In genomic region chr6:31795616-31796298, GRCh38 we compare ENCODE assay signal across 8 cellular contexts. TPM values are rescaled to one million over a fixed set of nuclear protein-coding genes. Genes with fewer than 3 reads are reported as not detected.
DNase-seq lines count a peak whose midpoint lies in the region; ATAC-seq and TF ChIP-seq lines count a peak whose summit lies in the region.

Gene VARS1, minus strand, starts transcription at chr6:31795752. Its CDS starts 535 bp downstream, at chr6:31795217.

- TF ChIP-seq CTCF in SK-N-SH (IDR thresholded peaks at IDR 0.05): peak; percentile 66
- TF ChIP-seq CTCF in osteocyte (IDR thresholded peaks at IDR 0.05): peak; percentile 88
- peak; percentile 80 for TF ChIP-seq CTCF in thoracic aorta (IDR thresholded peaks at IDR 0.05)

- no peaks in the 10 kb centered on the region for H3K9me2 ChIP-seq in SK-N-SH

- no peaks in the 10 kb centered on the region for H3K9me3 Mint-ChIP-seq in osteocyte (ENCODE audit: unreplicated experiment)

- no peaks in the 10 kb centered on the region for H4K20me1 ChIP-seq in SK-N-SH (ENCODE audit: insufficient read depth)

- peak within 1 kb of the TSS; percentile 95 for H2AFZ ChIP-seq in SK-N-SH (ENCODE audit: low read depth)

- peak; percentile 77 for ATAC-seq in thoracic aorta (ENCODE audit: insufficient number of reproducible peaks, low FRiP score, low read depth)

- no peaks in the 10 kb centered on the region for H3K27me3 ChIP-seq in HAP-1 (ENCODE audit: low read depth)
- no peaks in the 10 kb centered on the region for H3K27me3 ChIP-seq in SK-N-SH (ENCODE audit: insufficient read depth)
- no peaks in the 10 kb centered on the region for H3K27me3 ChIP-seq in thoracic aorta (replicated peaks; ENCODE audit: insufficient read depth)

- peak within 1 kb of the TSS; percentile 72 to 96 for H3K27ac ChIP-seq in SK-N-SH (ENCODE audit: low read depth in 2 of 2, low read length in 1 of 2)
- H3K27ac ChIP-seq in thoracic aorta: peak within 1 kb of the TSS; percentile 90 to 98

- H3K9ac ChIP-seq in SK-N-SH: peak within 1 kb of the TSS; percentile 84

- H3K4me3 ChIP-seq in HAP-1 (peak within 1 kb of the TSS; percentile 96), SK-N-SH (ENCODE audit: low read depth in 2 of 2, low read length in 1 of 2) (peak within 1 kb of the TSS; percentile 80 to 82), thoracic aorta (peak within 1 kb of the TSS; percentile 93)

- WGBS in SK-N-SH (ENCODE audit: low lambda C conversion rate): 5% methylated on average over 13 of the region's 75 CpGs

- DNase-seq in ELR (ENCODE audit: low read depth): peak; percentile 96
- peak; percentile 90 to 95 for DNase-seq in HAP-1 (ENCODE audit: low spot score in 2 of 2)
- DNase-seq in MV-4-11 (lab: John Stamatoyannopoulos, UW): peak; percentile 89
- DNase-seq in SK-N-SH: peak; percentile 98
- peak; percentile 84 for DNase-seq in activated naive CD4-positive, alpha-beta T cell treated with anti-CD3 and anti-CD28 coated beads, Interleukin-2, amount 50 U/mL, for 16 hours
- no peak for DNase-seq in glomerular endothelial cell (ENCODE audit: extremely low read depth, low read depth, low spot score)
- DNase-seq in osteocyte (ENCODE audit: extremely low spot score, unreplicated experiment): peak; percentile 96
- DNase-seq in thoracic aorta (ENCODE audit: low spot score): peak; percentile 63

- H3K27ac Mint-ChIP-seq in osteocyte (ENCODE audit: unreplicated experiment): peak within 1 kb of the TSS; percentile 99

- no peak for TF ChIP-seq EP300 in SK-N-SH (IDR thresholded peaks at IDR 0.05; ENCODE audit: borderline replicate concordance in 1 of 2, low read depth in 1 of 2, low read length in 1 of 2)

- POLR2A ChIA-PET in SK-N-SH (lab: Yijun Ruan, JAX): interaction anchor here (0.8 to 1.8 kb wide), 10 partner anchors 11 to 172 kb away, joined by 3 to 24 read pairs (median 3); partner anchors contain the start of genes ABHD16A, HSPA1A, HSPA1B and HSPA1L

- peak within 1 kb of the TSS; percentile 99 for H3K4me2 ChIP-seq in SK-N-SH

- peaks cover 8% of the 10 kb centered on the region for H3K4me1 ChIP-seq in HAP-1
- H3K4me1 ChIP-seq in SK-N-SH (ENCODE audit: control insufficient read depth in 1 of 2, insufficient read depth in 2 of 2, low read depth in 1 of 2, low read length in 1 of 2): peaks cover 3 to 12% of the 10 kb centered on the region in 2 experiments; a peak in 3 of 4 replicates
- peaks cover 23 to 28% of the 10 kb centered on the region in 2 donors for H3K4me1 ChIP-seq in thoracic aorta (ENCODE audit: control insufficient read depth in 1 of 2, low read depth in 2 of 2)

- in situ Hi-C loops in HAP-1 (cut with MboI; ENCODE audit: low sequenced_read_pairs): no loop called here

- TF ChIP-seq RAD21 in SK-N-SH (IDR thresholded peaks at IDR 0.05; ENCODE audit: low read length): peak; percentile 53

- peak within 1 kb of the TSS; percentile 99 for H3K4me3 Mint-ChIP-seq in osteocyte (ENCODE audit: unreplicated experiment)

- CTCF ChIA-PET in SK-N-SH (lab: Yijun Ruan, JAX): interaction anchor here (0.7 to 3.0 kb wide), 22 partner anchors 10 to 250 kb away, joined by 3 to 37 read pairs (median 4); partner anchors contain the start of genes ABHD16A, ATP6V1G2, DDAH2 and HSPA1A

- no peaks in the 10 kb centered on the region for H3K9me3 ChIP-seq in HAP-1
- H3K9me3 ChIP-seq in SK-N-SH: no peaks in the 10 kb centered on the region
- no peaks in the 10 kb centered on the region for H3K9me3 ChIP-seq in thoracic aorta

- H3K4me1 Mint-ChIP-seq in osteocyte (ENCODE audit: unreplicated experiment): peaks cover 17% of the 10 kb centered on the region

- peaks cover 6% of the 10 kb centered on the region for H3K36me3 Mint-ChIP-seq in osteocyte (ENCODE audit: unreplicated experiment)

- no peaks in the 10 kb centered on the region for H3K27me3 Mint-ChIP-seq in osteocyte (ENCODE audit: unreplicated experiment)

- H3F3A ChIP-seq in SK-N-SH (replicated peaks; ENCODE audit: insufficient read depth): peaks cover 23% of the 10 kb centered on the region

- peaks cover 35% of the 10 kb centered on the region for H3K36me3 ChIP-seq in HAP-1 (replicated peaks)
- H3K36me3 ChIP-seq in SK-N-SH (replicated peaks in 1 of 2; ENCODE audit: control insufficient read depth in 1 of 2, insufficient read depth in 2 of 2, low read length in 1 of 2): peaks cover 12 to 16% of the 10 kb centered on the region in 2 experiments
- peaks cover 4% of the 10 kb centered on the region for H3K36me3 ChIP-seq in thoracic aorta

- H3K79me2 ChIP-seq in SK-N-SH (ENCODE audit: insufficient read depth): peaks cover 30% of the 10 kb centered on the region

TF ChIP-seq in SK-N-SH, 30 proteins besides CTCF, POLR2A, EP300 and RAD21:
- TF ChIP-seq POLR2AphosphoS5 (IDR thresholded peaks at IDR 0.05; ENCODE audit: low read depth, low read length): peak; percentile 36; the same call in 1 of the 2 replicates
- TF ChIP-seq NRF1 (IDR thresholded peaks at IDR 0.05; ENCODE audit: low read depth, low read length): no peak; the same call in 1 of the 2 replicates
- TF ChIP-seq SIN3A (IDR thresholded peaks at IDR 0.05; ENCODE audit: borderline replicate concordance, low read depth, low read length): peak; percentile 91; the same call in 1 of the 2 replicates
- TF ChIP-seq FOXJ3 (CRISPR knock-in tag; IDR thresholded peaks at IDR 0.05): no peak
- TF ChIP-seq MAX (IDR thresholded peaks at IDR 0.05; ENCODE audit: low read depth): peak; percentile 99
- TF ChIP-seq SMC3 (IDR thresholded peaks at IDR 0.05; ENCODE audit: low read depth, low read length): peak; percentile 46
- TF ChIP-seq ELF1 (IDR thresholded peaks at IDR 0.05): peak; percentile 48
- TF ChIP-seq MXI1 (IDR thresholded peaks at IDR 0.05; ENCODE audit: low read depth, low read length): peak; percentile 99
- peak; percentile 50; the same call in 1 of the 2 replicates for TF ChIP-seq GABPA (IDR thresholded peaks at IDR 0.05; ENCODE audit: low read depth)
- TF ChIP-seq USF1 (IDR thresholded peaks at IDR 0.05; ENCODE audit: borderline replicate concordance, low read depth): peak; percentile 65; the same call in 1 of the 2 replicates
TF ChIP-seq in SK-N-SH: peak in this region for 8.

RNA-seq across cellular contexts. Expression of gene VARS1, which starts in this region (rescaled TPM):
- 22.2 and 35.1 TPM in 2 replicates for polyA plus RNA-seq in SK-N-SH (2012; rRNA removed)
- 13.7 and 19.2 TPM in 2 replicates for polyA plus RNA-seq in SK-N-SH (2012; cell fraction: cytosol; rRNA removed)
- 98.2 and 118 TPM in 2 replicates for polyA plus RNA-seq in SK-N-SH (2012; cell fraction: nucleus; rRNA removed)
- total RNA-seq in glomerular endothelial cell (90.9 and 105 TPM in 2 replicates), osteocyte (73.0 and 73.4 TPM in 2 replicates), thoracic aorta (10 to 100 TPM; 24.8 to 46.8 TPM)
